ENCODE assay signal across 28 cellular contexts in genomic region chr7:158876984-158877383, GRCh38.
"Had no signal": no experiment of that assay in that cellular context is flagged by ENCODE, and none has a peak within 500 bp of the region (broad histone marks: within the 10 kb centered on the region; RNA-seq: fewer than 3 reads in every experiment).

No MANE protein-coding gene starts in this region.

- H3K4me3 ChIP-seq: neural progenitor cell, ovary, psoas muscle, right lobe of liver, sigmoid colon, stomach, thyroid gland, transverse colon, upper lobe of right lung, uterus had no signal

- H3K27me3 Mint-ChIP-seq: naive thymus-derived CD4-positive, alpha-beta T cell; progenitor cell of endocrine pancreas; stimulated activated naive B cell treated with anti-CD40 and anti-IgM and Interleukin-4, amounts not matched to agents 10 μg/mL and 1 μg/mL and 100 μg/mL, for 72 hours; stimulated activated naive CD8-positive, alpha-beta T cell treated with anti-CD3 and anti-CD28 coated beads, Interleukin-15, Interleukin-2, amounts not matched to agents 100 ng/mL and 50 ng/mL, for 24 hours; type B pancreatic cell had no signal

- FAIRE-seq: small intestine had no signal

- H3K4me1 ChIP-seq: neural progenitor cell, parathyroid adenoma, psoas muscle, sigmoid colon, stomach, thyroid gland, transverse colon, upper lobe of right lung, uterus had no signal

- H3K27me3 ChIP-seq: neural progenitor cell, ovary, right lobe of liver, sigmoid colon, stomach, thyroid gland, transverse colon, upper lobe of right lung, uterus had no signal

- H3K9me3 Mint-ChIP-seq: naive thymus-derived CD4-positive, alpha-beta T cell; natural killer cell; nephron; neural progenitor cell; stimulated activated effector memory CD8-positive, alpha-beta T cell treated with anti-CD3 and anti-CD28 coated beads, Interleukin-12 subunit alpha, Interleukin-12 subunit beta, amount 100 ng/mL, for 72 hours; stimulated activated naive B cell treated with anti-CD40 and anti-IgM and Interleukin-4, amounts not matched to agents 10 μg/mL and 1 μg/mL and 100 μg/mL, for 72 hours; stimulated activated naive CD8-positive, alpha-beta T cell treated with anti-CD3 and anti-CD28 coated beads, Interleukin-15, Interleukin-2, amounts not matched to agents 100 ng/mL and 50 ng/mL, for 24 hours; type B pancreatic cell had no signal

- H3K4me3 Mint-ChIP-seq: naive thymus-derived CD4-positive, alpha-beta T cell; natural killer cell; nephron; neural progenitor cell; stimulated activated effector memory CD8-positive, alpha-beta T cell treated with anti-CD3 and anti-CD28 coated beads, Interleukin-12 subunit alpha, Interleukin-12 subunit beta, amount 100 ng/mL, for 72 hours; stimulated activated naive B cell treated with anti-CD40 and anti-IgM and Interleukin-4, amounts not matched to agents 10 μg/mL and 1 μg/mL and 100 μg/mL, for 72 hours; stimulated activated naive CD8-positive, alpha-beta T cell treated with anti-CD3 and anti-CD28 coated beads, Interleukin-15, Interleukin-2, amounts not matched to agents 100 ng/mL and 50 ng/mL, for 24 hours; type B pancreatic cell had no signal

- H3K36me3 ChIP-seq: neural progenitor cell, ovary, uterus had no signal

- H3K27ac Mint-ChIP-seq: natural killer cell; nephron; neural progenitor cell; progenitor cell of endocrine pancreas; stimulated activated effector memory CD8-positive, alpha-beta T cell treated with anti-CD3 and anti-CD28 coated beads, Interleukin-12 subunit alpha, Interleukin-12 subunit beta, amount 100 ng/mL, for 72 hours; stimulated activated naive B cell treated with anti-CD40 and anti-IgM and Interleukin-4, amounts not matched to agents 10 μg/mL and 1 μg/mL and 100 μg/mL, for 72 hours; stimulated activated naive CD8-positive, alpha-beta T cell treated with anti-CD3 and anti-CD28 coated beads, Interleukin-15, Interleukin-2, amounts not matched to agents 100 ng/mL and 50 ng/mL, for 24 hours; type B pancreatic cell had no signal

- H3K27ac ChIP-seq: neural progenitor cell, ovary, parathyroid adenoma, psoas muscle, right lobe of liver, sigmoid colon, stomach, thyroid gland, transverse colon, upper lobe of right lung, uterus had no signal

- H3K4me2 ChIP-seq: neural progenitor cell had no signal

- DNase-seq: naive thymus-derived CD4-positive, alpha-beta T cell; natural killer cell; occipital lobe; ovary; posterior cingulate gyrus; psoas muscle; right cardiac atrium; right lobe of liver; sigmoid colon; small intestine; stimulated activated CD4-positive, alpha-beta T cell treated with anti-CD3 and anti-CD28 coated beads, Interleukin-15, amount 100 ng/mL, for 24 hours; stimulated activated CD4-positive, alpha-beta T cell treated with anti-CD3 and anti-CD28 coated beads, Interleukin-2, amount 100 ng/mL, for 24 hours; stimulated activated CD4-positive, alpha-beta T cell treated with anti-CD3 and anti-CD28 coated beads, Interleukin-2, amount 100 ng/mL, for 48 hours; stimulated activated CD4-positive, alpha-beta T cell treated with anti-CD3 and anti-CD28 coated beads, Interleukin-4, amount 100 ng/mL, for 24 hours; stimulated activated naive B cell treated with anti-CD40 and anti-IgM and Interleukin-4, amounts not matched to agents 10 μg/mL and 1 μg/mL and 100 μg/mL, for 72 hours; stimulated activated naive CD4-positive, alpha-beta T cell treated with Interleukin-2 at 50 U/mL for 16 hours; stomach; thyroid gland; transverse colon; upper lobe of right lung; uterus had no signal

- H3K4me1 Mint-ChIP-seq: nephron; neural progenitor cell; stimulated activated effector memory CD8-positive, alpha-beta T cell treated with anti-CD3 and anti-CD28 coated beads, Interleukin-12 subunit alpha, Interleukin-12 subunit beta, amount 100 ng/mL, for 72 hours had no signal

- ATAC-seq: naive thymus-derived CD4-positive, alpha-beta T cell; natural killer cell; psoas muscle; right cardiac atrium; right lobe of liver; stimulated activated effector memory CD8-positive, alpha-beta T cell treated with anti-CD3 and anti-CD28 coated beads, Interleukin-12 subunit alpha, Interleukin-12 subunit beta, amount 100 ng/mL, for 72 hours; stimulated activated naive B cell treated with anti-CD40 and anti-IgM and Interleukin-4, amounts not matched to agents 10 μg/mL and 1 μg/mL and 100 μg/mL, for 72 hours; upper lobe of right lung had no signal

- H3K9ac ChIP-seq: neural progenitor cell, parathyroid adenoma had no signal

- H2AFZ ChIP-seq: neural progenitor cell, parathyroid adenoma had no signal

- H3K9me3 ChIP-seq: ovary, psoas muscle, right lobe of liver, sigmoid colon, stomach, thyroid gland, transverse colon, upper lobe of right lung, uterus had no signal
